Comparison of ENCODE assay signal across 12 cellular contexts in genomic region chr7:66265566-66265965, GRCh38.
DNase-seq lines count a peak whose midpoint lies in the region; ATAC-seq and TF ChIP-seq lines count a peak whose summit lies in the region.
"Had no signal": no experiment of that assay in that cellular context is flagged by ENCODE, and none has a peak within 500 bp of the region (broad histone marks: within the 10 kb centered on the region; RNA-seq: fewer than 3 reads in every experiment).

No MANE protein-coding gene starts in this region.

- peaks cover 12% of the 10 kb centered on the region; the same call in 1 of the 2 replicates for H3K36me3 ChIP-seq in GM23338 (ENCODE audit: insufficient read depth)
- H3K36me3 ChIP-seq in OCI-LY7 (ENCODE audit: insufficient read depth, low read length), result no peaks in the 10 kb centered on the region
- no peaks in the 10 kb centered on the region for H3K36me3 ChIP-seq in fibroblast of lung (ENCODE audit: control insufficient read depth, insufficient read depth, low read length)

- H3K4me3 ChIP-seq in GM23338 (no peak overlapping the region), OCI-LY7 (ENCODE audit: low read depth, low read length, poor library complexity, severe bottlenecking) (no peak overlapping the region), fibroblast of lung (replicated peaks in 1 of 4; ENCODE audit: control extremely low read depth in 1 of 4, insufficient read depth in 1 of 4, low read depth in 3 of 4, low read length in 4 of 4) (no peak overlapping the region)

- H4K20me1 ChIP-seq in GM23338 (replicated peaks; ENCODE audit: insufficient read depth) (no peaks in the 10 kb centered on the region), OCI-LY7 (ENCODE audit: insufficient read depth, low read length) (no peaks in the 10 kb centered on the region), fibroblast of lung (ENCODE audit: control insufficient read depth, extremely low read depth, insufficient read depth, low read length) (no peaks in the 10 kb centered on the region)

- DNase-seq in Caki2 (ENCODE audit: low read depth), result peak; percentile 54
- peak; percentile 43 for DNase-seq in GM23338 (ENCODE audit: low spot score)
- DNase-seq in OCI-LY7 (ENCODE audit: low spot score), result peak; percentile 49
- peak; percentile 33 to 53 for DNase-seq in fibroblast of lung (ENCODE audit: low read depth in 2 of 2)
- DNase-seq in stimulated activated naive B cell treated with anti-CD40 and anti-IgM and Interleukin-4, amounts not matched to agents 10 μg/mL and 1 μg/mL and 100 μg/mL, for 72 hours, result no peak
- DNase-seq in stimulated activated naive CD4-positive, alpha-beta T cell treated with Interleukin-2 at 50 U/mL for 16 hours (lab: John Stamatoyannopoulos, UW), result no peak
- DNase-seq: activated naive CD8-positive, alpha-beta T cell treated with anti-CD3 and anti-CD28 coated beads, Interleukin-2, amount 50 U/mL, for 24 hours; immature natural killer cell; stimulated activated CD4-positive, alpha-beta T cell treated with anti-CD3 and anti-CD28 coated beads, Interleukin-15, amount 100 ng/mL, for 24 hours had no signal

- peaks cover 31% of the 10 kb centered on the region for H3K9me3 ChIP-seq in OCI-LY7 (ENCODE audit: low read length)
- H3K9me3 ChIP-seq in fibroblast of lung (ENCODE audit: control insufficient read depth, insufficient read depth, low read depth, low read length), result no peaks in the 10 kb centered on the region

- H3K4me1 ChIP-seq in GM23338 (ENCODE audit: insufficient read depth) (0 out of 2 replicates have a peak, but pooled peaks cover 8% of the 10 kb centered on the region), OCI-LY7 (ENCODE audit: insufficient read depth, low read length, poor library complexity, severe bottlenecking) (no peaks in the 10 kb centered on the region), fibroblast of lung (ENCODE audit: control insufficient read depth, extremely low read depth, insufficient read depth, low read length) (peaks cover 3% of the 10 kb centered on the region)

- in situ Hi-C loops in Caki2 (cut with HindIII; ENCODE audit: low pct_unique_long_range_greater_than_20kb, low sequenced_read_pairs), result no loop called here

- TF ChIP-seq CTCF in GM23338 (conservative IDR thresholded peaks at IDR 0.05; ENCODE audit: low read depth in 2 of 2) (no peak), OCI-LY7 (conservative IDR thresholded peaks at IDR 0.05; ENCODE audit: low read length) (no peak), fibroblast of lung (conservative IDR thresholded peaks at IDR 0.05 in 1 of 2, IDR thresholded peaks at IDR 0.05 in 1 of 2; ENCODE audit: low read depth in 1 of 2, low read length in 2 of 2) (no peak)

- no peaks in the 10 kb centered on the region for H3K27me3 Mint-ChIP-seq in GM23338 (ENCODE audit: insufficient read depth, low read depth, poor library complexity)
- H3K27me3 Mint-ChIP-seq in stimulated activated naive B cell treated with anti-CD40 and anti-IgM and Interleukin-4, amounts not matched to agents 10 μg/mL and 1 μg/mL and 100 μg/mL, for 72 hours, result no peaks in the 10 kb centered on the region
- H3K27me3 Mint-ChIP-seq: activated naive CD8-positive, alpha-beta T cell treated with anti-CD3 and anti-CD28 coated beads, Interleukin-2, amount 50 U/mL, for 24 hours; stimulated activated memory B cell treated with anti-CD40 and anti-IgM and Interleukin-4, amounts not matched to agents 10 μg/mL and 1 μg/mL and 100 μg/mL, for 72 hours had no signal

- H3K4me2 ChIP-seq in GM23338 (no peak overlapping the region), OCI-LY7 (ENCODE audit: low read length) (no peak overlapping the region), fibroblast of lung (ENCODE audit: extremely low read depth, insufficient read depth, low read length) (no peak overlapping the region)

- H3K79me2 ChIP-seq in GM23338 (replicated peaks; ENCODE audit: insufficient read depth) (peaks cover 9% of the 10 kb centered on the region; the same call in 1 of the 2 replicates), OCI-LY7 (ENCODE audit: insufficient read depth, low read depth, low read length) (no peaks in the 10 kb centered on the region), fibroblast of lung (ENCODE audit: control insufficient read depth, insufficient read depth, low read length) (peaks cover 13% of the 10 kb centered on the region)

- H3F3A ChIP-seq in GM23338 (replicated peaks; ENCODE audit: low read depth), result no peaks in the 10 kb centered on the region

- no peak for ATAC-seq in GM23338
- ATAC-seq in HG02840 (IDR thresholded peaks at IDR 0.05; ENCODE audit: low FRiP score, unreplicated experiment), result no peak
- no peak for ATAC-seq in stimulated activated naive B cell treated with anti-CD40 and anti-IgM and Interleukin-4, amounts not matched to agents 10 μg/mL and 1 μg/mL and 100 μg/mL, for 72 hours (replicated peaks)
- no peak for ATAC-seq in GM21515 (IDR thresholded peaks at IDR 0.05; ENCODE audit: unreplicated experiment)
- ATAC-seq: activated naive CD8-positive, alpha-beta T cell treated with anti-CD3 and anti-CD28 coated beads, Interleukin-2, amount 50 U/mL, for 24 hours; stimulated activated memory B cell treated with anti-CD40 and anti-IgM and Interleukin-4, amounts not matched to agents 10 μg/mL and 1 μg/mL and 100 μg/mL, for 72 hours had no signal

- H3K27ac ChIP-seq in GM23338 (ENCODE audit: low read depth), result no peak overlapping the region
- no peak overlapping the region for H3K27ac ChIP-seq in OCI-LY7 (ENCODE audit: low read depth, low read length, poor library complexity, severe bottlenecking)
- H3K27ac ChIP-seq in fibroblast of lung (ENCODE audit: insufficient read depth, low read length), result no peak overlapping the region

- intact Hi-C loops in OCI-LY7 (cut with micrococcal nuclease; ENCODE audit: unreplicated experiment), result no loop called here

- no TSS peak for BruUV-seq in OCI-LY7 (replicated peaks; lab: Mats Ljungman, UMichigan)

- CTCF ChIA-PET in OCI-LY7 (lab: Charles Lee; ENCODE audit: unreplicated experiment), result no interaction called here

- no peak overlapping the region for H3K4me3 Mint-ChIP-seq in GM23338
- H3K4me3 Mint-ChIP-seq in stimulated activated naive B cell treated with anti-CD40 and anti-IgM and Interleukin-4, amounts not matched to agents 10 μg/mL and 1 μg/mL and 100 μg/mL, for 72 hours, result no peak overlapping the region
- H3K4me3 Mint-ChIP-seq: activated naive CD8-positive, alpha-beta T cell treated with anti-CD3 and anti-CD28 coated beads, Interleukin-2, amount 50 U/mL, for 24 hours; immature natural killer cell; stimulated activated memory B cell treated with anti-CD40 and anti-IgM and Interleukin-4, amounts not matched to agents 10 μg/mL and 1 μg/mL and 100 μg/mL, for 72 hours had no signal

- no peak overlapping the region for H3K9ac ChIP-seq in fibroblast of lung (ENCODE audit: insufficient read depth, low read length)

- no peak overlapping the region for H3K27ac Mint-ChIP-seq in GM23338
- no peak overlapping the region for H3K27ac Mint-ChIP-seq in stimulated activated naive B cell treated with anti-CD40 and anti-IgM and Interleukin-4, amounts not matched to agents 10 μg/mL and 1 μg/mL and 100 μg/mL, for 72 hours
- H3K27ac Mint-ChIP-seq: activated naive CD8-positive, alpha-beta T cell treated with anti-CD3 and anti-CD28 coated beads, Interleukin-2, amount 50 U/mL, for 24 hours; immature natural killer cell; stimulated activated memory B cell treated with anti-CD40 and anti-IgM and Interleukin-4, amounts not matched to agents 10 μg/mL and 1 μg/mL and 100 μg/mL, for 72 hours had no signal

- H3K4me1 Mint-ChIP-seq in GM23338, result peaks cover 8% of the 10 kb centered on the region; the same call in 2 of the 3 replicates
- peaks cover 8 to 16% of the 10 kb centered on the region in 2 donors for H3K4me1 Mint-ChIP-seq in stimulated activated naive B cell treated with anti-CD40 and anti-IgM and Interleukin-4, amounts not matched to agents 10 μg/mL and 1 μg/mL and 100 μg/mL, for 72 hours
- H3K4me1 Mint-ChIP-seq: activated naive CD8-positive, alpha-beta T cell treated with anti-CD3 and anti-CD28 coated beads, Interleukin-2, amount 50 U/mL, for 24 hours; immature natural killer cell; stimulated activated memory B cell treated with anti-CD40 and anti-IgM and Interleukin-4, amounts not matched to agents 10 μg/mL and 1 μg/mL and 100 μg/mL, for 72 hours had no signal

- H3K9me3 Mint-ChIP-seq in GM23338, result peaks cover 27% of the 10 kb centered on the region
- peaks cover 19 to 20% of the 10 kb centered on the region in 2 donors for H3K9me3 Mint-ChIP-seq in stimulated activated naive B cell treated with anti-CD40 and anti-IgM and Interleukin-4, amounts not matched to agents 10 μg/mL and 1 μg/mL and 100 μg/mL, for 72 hours

- H3K36me3 Mint-ChIP-seq in GM23338 (ENCODE audit: low read depth), result peaks cover 26% of the 10 kb centered on the region
- peaks cover 34 to 45% of the 10 kb centered on the region in 2 donors for H3K36me3 Mint-ChIP-seq in stimulated activated naive B cell treated with anti-CD40 and anti-IgM and Interleukin-4, amounts not matched to agents 10 μg/mL and 1 μg/mL and 100 μg/mL, for 72 hours

- H2AFZ ChIP-seq in GM23338, result no peak overlapping the region
- H2AFZ ChIP-seq in OCI-LY7 (ENCODE audit: low read length), result no peak overlapping the region
- no peak overlapping the region for H2AFZ ChIP-seq in fibroblast of lung (ENCODE audit: low read length)

- no peaks in the 10 kb centered on the region for H3K27me3 ChIP-seq in GM23338 (ENCODE audit: insufficient read depth)
- no peaks in the 10 kb centered on the region for H3K27me3 ChIP-seq in fibroblast of lung (ENCODE audit: control insufficient read depth, insufficient read depth, low read length)

- H3K9me2 ChIP-seq in GM23338 (ENCODE audit: insufficient read depth) (peaks cover 2% of the 10 kb centered on the region; the same call in 1 of the 2 replicates), OCI-LY7 (ENCODE audit: insufficient read depth, low read length) (no peaks in the 10 kb centered on the region)

- POLR2A ChIA-PET in OCI-LY7 (lab: Charles Lee), result no interaction called here

TF ChIP-seq in GM23338, 12 proteins besides CTCF, POLR2A, EP300 and RAD21 (continues in another document):
- TF ChIP-seq ZNF331 (CRISPR knock-in tag; IDR thresholded peaks at IDR 0.05; ENCODE audit: low read depth) (no peak), JUNB (IDR thresholded peaks at IDR 0.05; ENCODE audit: unreplicated experiment) (no peak), ETS1 (IDR thresholded peaks at IDR 0.05) (no peak), STAT1 (IDR thresholded peaks at IDR 0.05; ENCODE audit: unreplicated experiment) (no peak), POLR2AphosphoS5 (IDR thresholded peaks at IDR 0.05; ENCODE audit: low read depth) (no peak), CREB1 (CRISPR knock-in tag; IDR thresholded peaks at IDR 0.05; ENCODE audit: low read depth) (no peak), EZH2phosphoT487 (IDR thresholded peaks at IDR 0.05; ENCODE audit: unreplicated experiment) (no peak)

Comparison
In these comparisons a context has a peak if more than half of its experiments do, and no peak if none do; other contexts are left out.
1. DNase-seq: peak in Caki2 (single experiment), GM23338 (single experiment), OCI-LY7 (single experiment) and fibroblast of lung (2 of 2); none in stimulated activated naive B cell treated with anti-CD40 and anti-IgM and Interleukin-4, amounts not matched to agents 10 μg/mL and 1 μg/mL and 100 μg/mL, for 72 hours (single experiment) and stimulated activated naive CD4-positive, alpha-beta T cell treated with Interleukin-2 at 50 U/mL for 16 hours (single experiment).